8 cellular contexts compared by ENCODE assay signal in the genomic region with DNA sequence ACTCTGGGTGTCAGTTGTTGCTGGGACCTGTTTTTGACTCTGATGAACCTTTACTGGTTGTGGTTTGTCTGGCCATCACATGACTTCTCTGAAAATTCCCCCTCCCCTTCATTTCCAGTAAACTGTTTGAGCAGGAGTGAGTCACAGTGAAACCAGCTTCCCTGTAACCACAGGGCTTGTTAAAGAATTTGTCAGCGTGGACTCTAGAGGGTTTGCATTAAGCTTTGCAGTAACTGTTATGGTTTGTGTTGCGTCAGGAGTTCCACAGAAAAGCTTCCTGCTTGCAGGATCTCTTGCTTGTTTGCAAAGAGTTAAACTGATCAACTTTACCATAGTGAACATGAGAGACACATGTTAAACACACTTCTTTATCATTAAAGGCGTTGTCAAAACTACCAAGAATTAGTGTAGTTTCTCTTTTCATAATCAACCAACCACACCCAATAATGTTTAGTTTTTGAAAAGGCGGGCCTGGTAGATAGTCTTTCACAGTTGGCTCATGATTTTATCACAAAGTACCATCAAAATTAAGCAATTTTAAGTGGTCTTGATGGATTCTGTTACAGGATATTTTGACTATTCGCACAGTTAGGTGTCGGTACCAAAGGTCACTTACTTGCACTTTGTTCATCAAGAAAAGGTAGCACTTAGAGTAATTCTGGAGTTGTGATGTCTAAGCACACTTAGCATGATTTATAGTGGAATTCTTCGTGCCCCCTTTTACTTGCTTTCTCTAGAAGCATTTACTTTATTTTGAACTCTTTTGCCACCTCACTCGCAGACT.
DNase-seq lines count a peak whose midpoint lies in the region; ATAC-seq and TF ChIP-seq lines count a peak whose summit lies in the region.

No MANE protein-coding gene starts in this region.

- peaks cover 38% of the 10 kb centered on the region for H3F3A ChIP-seq in smooth muscle cell (ENCODE audit: low read depth)

- H3K79me2 ChIP-seq in smooth muscle cell (ENCODE audit: low read depth) = peaks cover 49% of the 10 kb centered on the region

- H3K9me3 ChIP-seq in smooth muscle cell (replicated peaks; ENCODE audit: low read depth) = no peaks in the 10 kb centered on the region

- in situ Hi-C loops in G401 (cut with HindIII; ENCODE audit: low sequenced_read_pairs) = no loop called here

- H4K20me1 ChIP-seq in smooth muscle cell (ENCODE audit: low read depth) = no peaks in the 10 kb centered on the region

- peak overlapping the region; percentile 95 for H3K9ac ChIP-seq in smooth muscle cell (ENCODE audit: low read depth)

- no peaks in the 10 kb centered on the region for H3K27me3 ChIP-seq in smooth muscle cell (ENCODE audit: low read depth)

- no peaks in the 10 kb centered on the region for H3K36me3 ChIP-seq in smooth muscle cell (ENCODE audit: low read depth)

- H3K4me3 ChIP-seq in smooth muscle cell = peak overlapping the region; percentile 40

- peak; percentile 88 for ATAC-seq in GM21619 (IDR thresholded peaks at IDR 0.05; ENCODE audit: unreplicated experiment)

- H3K4me1 ChIP-seq in smooth muscle cell (ENCODE audit: low read depth) = peaks cover 48% of the 10 kb centered on the region

- peak overlapping the region; percentile 85 for H3K4me2 ChIP-seq in smooth muscle cell

- H3K27ac ChIP-seq in angular gyrus (ENCODE audit: low read depth, low read length) (peak overlapping the region; percentile 45), smooth muscle cell (ENCODE audit: low read depth) (peak overlapping the region; percentile 100)

- DNase-seq in G401 (ENCODE audit: low spot score) = peak; percentile 76
- peak; percentile 56 for DNase-seq in HuH-7.5 (ENCODE audit: low spot score)
- peak; percentile 100 for DNase-seq in SW480 (ENCODE audit: low spot score)
- peak; percentile 40 for DNase-seq in iPS DF 19.7 (ENCODE audit: low read depth, low spot score)
- DNase-seq in smooth muscle cell (lab: John Stamatoyannopoulos, UW; ENCODE audit: unreplicated experiment) = no peak
- no peak for DNase-seq in NCI-H524 treated with DMSO at 0.1 percent for 48 hours (lab: John Stamatoyannopoulos, UW)

- 4% methylated on average over 8 of the region's 8 CpGs for WGBS in smooth muscle cell (ENCODE audit: low lambda C conversion rate)

- no peak for TF ChIP-seq CTCF in smooth muscle cell (IDR thresholded peaks at IDR 0.05; ENCODE audit: borderline replicate concordance, insufficient read depth, poor library complexity, severe bottlenecking)

- H2AFZ ChIP-seq in smooth muscle cell (ENCODE audit: low read depth) = no peak overlapping the region

Comparison
In these comparisons a context has a peak if more than half of its experiments do, and no peak if none do; other contexts are left out.
1. DNase-seq: peak in G401 (single experiment), HuH-7.5 (single experiment), SW480 (single experiment) and iPS DF 19.7 (single experiment); none in smooth muscle cell (single experiment) and NCI-H524 treated with DMSO at 0.1 percent for 48 hours (single experiment).